8 cellular contexts compared by ENCODE assay signal in genomic region chr2:95166065-95166763, GRCh38. TPM values are rescaled to one million over a fixed set of nuclear protein-coding genes. Genes with fewer than 3 reads are reported as not detected.
DNase-seq lines count a peak whose midpoint lies in the region; ATAC-seq, FAIRE-seq and TF ChIP-seq lines count a peak whose summit lies in the region.

No MANE protein-coding gene starts in this region.

- H3K4me3 ChIP-seq in BLaER1 (peak overlapping the region; percentile 81), NB4 (ENCODE audit: low read depth, low read length) (peak overlapping the region; percentile 81), endothelial cell of umbilical vein (replicated peaks in 1 of 3; ENCODE audit: insufficient read depth in 1 of 3, low read depth in 1 of 3, low read length in 3 of 3) (peak overlapping the region; percentile 28 to 86 (median 58)), neuron (ENCODE audit: low read length) (peak overlapping the region; percentile 66)

- peak; percentile 11 for ATAC-seq in GM19463 (IDR thresholded peaks at IDR 0.05; ENCODE audit: unreplicated experiment)

- TSS peak; percentile 69 for BruUV-seq in endothelial cell of umbilical vein (replicated peaks; lab: Mats Ljungman, UMichigan)

- no peak for TF ChIP-seq CTCF in NB4 (IDR thresholded peaks at IDR 0.05; ENCODE audit: low read depth, low read length)
- TF ChIP-seq CTCF in endothelial cell of umbilical vein (IDR thresholded peaks at IDR 0.05; ENCODE audit: extremely low read depth in 1 of 2, insufficient read depth in 1 of 2, low read depth in 1 of 2, low read length in 2 of 2), result no peak

- no peaks in the 10 kb centered on the region for H3K36me3 ChIP-seq in BLaER1
- no peaks in the 10 kb centered on the region for H3K36me3 ChIP-seq in endothelial cell of umbilical vein (ENCODE audit: control insufficient read depth in 2 of 2, extremely low read depth in 1 of 2, insufficient read depth in 2 of 2, low read length in 2 of 2)
- no peaks in the 10 kb centered on the region for H3K36me3 ChIP-seq in neuron (ENCODE audit: insufficient read depth, low read length)

- H3K27ac ChIP-seq in BLaER1 (peak overlapping the region; percentile 92), endothelial cell of umbilical vein (ENCODE audit: insufficient read depth, low read depth, low read length) (no peak overlapping the region)

- H3K9ac ChIP-seq in BLaER1 (peak overlapping the region; percentile 91), endothelial cell of umbilical vein (replicated peaks; ENCODE audit: extremely low read depth, insufficient read depth, low read length) (peak overlapping the region; percentile 93)

- H4K20me1 ChIP-seq in BLaER1 (no peaks in the 10 kb centered on the region), endothelial cell of umbilical vein (replicated peaks; ENCODE audit: control insufficient read depth, extremely low read depth, insufficient read depth, low read length) (no peaks in the 10 kb centered on the region)

- dilution Hi-C loops in endothelial cell of umbilical vein (cut with MboI; ENCODE audit: extremely low pct_ligation_motif_present, low sequenced_read_pairs), result no loop called here

- H3K4me1 ChIP-seq in BLaER1 (peaks cover 25% of the 10 kb centered on the region), endothelial cell of umbilical vein (ENCODE audit: control insufficient read depth, extremely low read depth, insufficient read depth, low read length) (peaks cover 8% of the 10 kb centered on the region), neuron (ENCODE audit: insufficient read depth, low read length) (peaks cover 10% of the 10 kb centered on the region)

- peak overlapping the region; percentile 92 for H2AFZ ChIP-seq in endothelial cell of umbilical vein (ENCODE audit: low read depth, low read length)
- peak overlapping the region; percentile 74 for H2AFZ ChIP-seq in neuron (ENCODE audit: low read depth, low read length)

- CTCF ChIA-PET in endothelial cell of umbilical vein (lab: Charles Lee), result interaction anchor here (1.6 kb wide), 1 partner anchor 223 kb away, joined by 3 read pairs; no protein-coding TSS in a partner anchor

- intact Hi-C loops in endothelial cell of umbilical vein (cut with micrococcal nuclease), result loop anchor here (5.0 kb wide), 1 partner anchor 89 kb away; no protein-coding TSS in a partner anchor

- POLR2A ChIA-PET in endothelial cell of umbilical vein (lab: Charles Lee), result interaction anchor here (2.1 kb wide), 1 partner anchor 45 kb away, joined by 14 read pairs; the partner anchor contains the start of gene MRPS5

- H3K9me1 ChIP-seq in endothelial cell of umbilical vein (replicated peaks; ENCODE audit: control insufficient read depth, extremely low read depth, insufficient read depth, low read length), result no peaks in the 10 kb centered on the region

- H3K79me2 ChIP-seq in endothelial cell of umbilical vein (ENCODE audit: control insufficient read depth, insufficient read depth, low read length), result peaks cover 2% of the 10 kb centered on the region

- H3K27me3 ChIP-seq in BLaER1, result no peaks in the 10 kb centered on the region
- H3K27me3 ChIP-seq in endothelial cell of umbilical vein (ENCODE audit: control insufficient read depth in 2 of 2, insufficient read depth in 2 of 2, low read length in 2 of 2), result no peaks in the 10 kb centered on the region
- H3K27me3 ChIP-seq in neuron (ENCODE audit: insufficient read depth, low read length), result no peaks in the 10 kb centered on the region

- FAIRE-seq in endothelial cell of umbilical vein (lab: Jason Lieb, UNC), result no peak

- no peak for DNase-seq in NB4 (ENCODE audit: low read depth)
- no peak for DNase-seq in endothelial cell of umbilical vein (ENCODE audit: low read depth, low spot score)
- no peak for DNase-seq in NOMO-1 treated with dmso at 0.1 percent for 144 hours (lab: John Stamatoyannopoulos, UW; ENCODE audit: unreplicated experiment)
- no peak for DNase-seq in NCI-H2081 (lab: John Stamatoyannopoulos, UW)
- no peak for DNase-seq in HPDE6-E6E7 (ENCODE audit: extremely low spot score)

- H3K9me3 ChIP-seq in BLaER1, result no peaks in the 10 kb centered on the region
- no peaks in the 10 kb centered on the region for H3K9me3 ChIP-seq in endothelial cell of umbilical vein (replicated peaks; ENCODE audit: control insufficient read depth, insufficient read depth, low read length)
- peaks cover 8% of the 10 kb centered on the region for H3K9me3 ChIP-seq in neuron (ENCODE audit: low read length)

- TF ChIP-seq POLR2A in NB4 (IDR thresholded peaks at IDR 0.05; ENCODE audit: extremely low read depth, insufficient read length) (no peak), endothelial cell of umbilical vein (IDR thresholded peaks at IDR 0.05; ENCODE audit: low read depth, low read length) (no peak)

- H3K4me2 ChIP-seq in BLaER1 (peak overlapping the region; percentile 91), endothelial cell of umbilical vein (ENCODE audit: insufficient read depth, low read length) (peak overlapping the region; percentile 79)

TF ChIP-seq in endothelial cell of umbilical vein, 7 proteins besides CTCF, POLR2A, EP300 and RAD21:
- TF ChIP-seq MYC (IDR thresholded peaks at IDR 0.05; ENCODE audit: low read depth, low read length) (no peak), MAX (IDR thresholded peaks at IDR 0.05; ENCODE audit: insufficient read depth, insufficient read length) (no peak), GATA2 (IDR thresholded peaks at IDR 0.05; ENCODE audit: insufficient read depth, insufficient read length, low read depth, low read length) (no peak), EZH2 (IDR thresholded peaks at IDR 0.05; ENCODE audit: borderline replicate concordance, low read depth, low read length, severe bottlenecking) (no peak), FOS (IDR thresholded peaks at IDR 0.05; ENCODE audit: borderline replicate concordance, insufficient read depth, low read length) (no peak), POLR2AphosphoS5 (IDR thresholded peaks at IDR 0.05; ENCODE audit: insufficient read depth, low read depth, low read length) (no peak), JUN (IDR thresholded peaks at IDR 0.05; ENCODE audit: borderline replicate concordance, insufficient read depth, insufficient read length, low read depth) (no peak)
TF ChIP-seq in endothelial cell of umbilical vein: peak in this region for 0.

RNA-seq across cellular contexts. Expression of gene ZNF2, which starts 0.6 kb away (rescaled TPM):
- 4.2 and 4.4 TPM in 2 replicates for total RNA-seq in endothelial cell of umbilical vein
- polyA plus RNA-seq in endothelial cell of umbilical vein, result 2.1 and 2.2 TPM in 2 replicates
- 2.0 and 2.2 TPM in 2 replicates for polyA plus RNA-seq in endothelial cell of umbilical vein (2011; cell fraction: cytosol; rRNA removed)
- 1.9 and 2.2 TPM in 2 replicates for polyA plus RNA-seq in endothelial cell of umbilical vein (2011; cell fraction: nucleus; rRNA removed)
- polyA plus RNA-seq in endothelial cell of umbilical vein (2012), result 2.7 and 3.5 TPM in 2 replicates
- polyA minus RNA-seq in endothelial cell of umbilical vein, result 5.9 and 7.7 TPM in 2 replicates
- polyA minus RNA-seq in endothelial cell of umbilical vein (2011; cell fraction: cytosol; rRNA and poly(A)+ RNA removed), result 3.4 TPM
- polyA minus RNA-seq in endothelial cell of umbilical vein (2011; cell fraction: nucleus; rRNA and poly(A)+ RNA removed), result 1.7 TPM in 2 replicates

RNA-seq across cellular contexts. Expression of gene ZNF514, which starts 6.6 kb away (rescaled TPM):
- 9.7 and 11.6 TPM in 2 replicates for total RNA-seq in endothelial cell of umbilical vein
- 2.9 and 3.9 TPM in 2 replicates for polyA plus RNA-seq in endothelial cell of umbilical vein
- 3.5 and 3.7 TPM in 2 replicates for polyA plus RNA-seq in endothelial cell of umbilical vein (2011; cell fraction: cytosol; rRNA removed)
- 27.5 and 31.0 TPM in 2 replicates for polyA plus RNA-seq in endothelial cell of umbilical vein (2011; cell fraction: nucleus; rRNA removed)
- polyA plus RNA-seq in endothelial cell of umbilical vein (2012), result 7.2 and 8.1 TPM in 2 replicates
- 6.1 and 7.9 TPM in 2 replicates for polyA minus RNA-seq in endothelial cell of umbilical vein
- polyA minus RNA-seq in endothelial cell of umbilical vein (2011; cell fraction: cytosol; rRNA and poly(A)+ RNA removed), result 1.7 TPM
- polyA minus RNA-seq in endothelial cell of umbilical vein (2011; cell fraction: nucleus; rRNA and poly(A)+ RNA removed), result 11.7 TPM in 2 replicates

RNA-seq across cellular contexts. Expression of gene ZNF892, which starts 41.1 kb away (rescaled TPM):
- total RNA-seq in endothelial cell of umbilical vein, result 3.7 and 3.8 TPM in 2 replicates
- polyA plus RNA-seq in endothelial cell of umbilical vein, result 0.64 and 0.65 TPM in 2 replicates
- 0.75 and 1.1 TPM in 2 replicates for polyA plus RNA-seq in endothelial cell of umbilical vein (2011; cell fraction: cytosol; rRNA removed)
- polyA plus RNA-seq in endothelial cell of umbilical vein (2011; cell fraction: nucleus; rRNA removed), result 0.83 and 1.3 TPM in 2 replicates
- polyA plus RNA-seq in endothelial cell of umbilical vein (2012), result 0.84 and 0.94 TPM in 2 replicates
- 3.1 and 4.5 TPM in 2 replicates for polyA minus RNA-seq in endothelial cell of umbilical vein
- not detected for polyA minus RNA-seq in endothelial cell of umbilical vein (2011; cell fraction: cytosol; rRNA and poly(A)+ RNA removed)
- polyA minus RNA-seq in endothelial cell of umbilical vein (2011; cell fraction: nucleus; rRNA and poly(A)+ RNA removed), result 3.8 and 5.5 TPM in 2 replicates

RNA-seq across cellular contexts. Expression of gene MRPS5, which starts 44.6 kb away (rescaled TPM):
- total RNA-seq in endothelial cell of umbilical vein, result 59.7 and 62.8 TPM in 2 replicates
- polyA plus RNA-seq in endothelial cell of umbilical vein, result 45.7 and 50.5 TPM in 2 replicates
- polyA plus RNA-seq in endothelial cell of umbilical vein (2011; cell fraction: cytosol; rRNA removed), result 43.5 and 45.9 TPM in 2 replicates
- polyA plus RNA-seq in endothelial cell of umbilical vein (2011; cell fraction: nucleus; rRNA removed), result 92.5 and 128 TPM in 2 replicates
- 62.3 and 65.0 TPM in 2 replicates for polyA plus RNA-seq in endothelial cell of umbilical vein (2012)
- polyA minus RNA-seq in endothelial cell of umbilical vein, result 43.2 and 52.7 TPM in 2 replicates
- polyA minus RNA-seq in endothelial cell of umbilical vein (2011; cell fraction: cytosol; rRNA and poly(A)+ RNA removed), result 34.9 TPM
- polyA minus RNA-seq in endothelial cell of umbilical vein (2011; cell fraction: nucleus; rRNA and poly(A)+ RNA removed), result 33.6 and 39.9 TPM in 2 replicates
